ENCODE assay signal across 21 cellular contexts in the genomic region with DNA sequence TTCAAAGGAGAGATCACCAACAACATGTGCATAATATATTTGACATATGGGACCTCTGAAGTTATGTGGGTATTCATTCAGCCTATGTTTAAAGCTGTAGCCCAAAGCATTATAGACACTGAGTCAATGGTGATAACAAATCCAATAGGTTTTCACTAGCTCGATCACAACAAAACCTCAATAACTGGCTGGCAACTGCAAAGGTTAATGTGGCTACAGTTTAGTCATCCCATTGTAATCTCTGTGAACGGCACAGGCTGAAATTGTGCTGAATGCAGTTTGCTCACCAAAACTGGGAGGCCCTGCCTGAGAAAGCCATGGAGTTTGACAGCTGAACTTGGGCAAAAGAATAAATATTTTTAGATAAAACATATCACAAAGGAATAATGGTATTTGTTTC.
DNase-seq lines count a peak whose midpoint lies in the region; ATAC-seq and TF ChIP-seq lines count a peak whose summit lies in the region.
"Had no signal": no experiment of that assay in that cellular context is flagged by ENCODE, and none has a peak within 500 bp of the region (broad histone marks: within the 10 kb centered on the region; RNA-seq: fewer than 3 reads in every experiment).

No MANE protein-coding gene starts in this region.

- H3K36me3 Mint-ChIP-seq in neural progenitor cell: no peaks in the 10 kb centered on the region
- H3K36me3 Mint-ChIP-seq: CD4-positive, CD25-positive, alpha-beta regulatory T cell had no signal

- no peak for ATAC-seq in GM21447 (IDR thresholded peaks at IDR 0.05; ENCODE audit: unreplicated experiment)
- ATAC-seq: heart left ventricle, HepG2 had no signal

- H3K4me2 ChIP-seq in DOHH2 (ENCODE audit: low read length): peak overlapping the region; percentile 73
- no peak overlapping the region for H3K4me2 ChIP-seq in neural progenitor cell

- H3K79me2 ChIP-seq in DOHH2 (ENCODE audit: control insufficient read depth, low read length) (no peaks in the 10 kb centered on the region), neural progenitor cell (ENCODE audit: low read depth) (no peaks in the 10 kb centered on the region)

- H3K9me3 Mint-ChIP-seq in neural progenitor cell: no peaks in the 10 kb centered on the region
- H3K9me3 Mint-ChIP-seq: activated CD4-positive, alpha-beta T cell treated with anti-CD3 and anti-CD28 coated beads, Interleukin-2, amount 10 ng/mL, durations not matched to agents 7 days and 5 days; CD4-positive, CD25-positive, alpha-beta regulatory T cell; H9 had no signal

- H4K20me1 ChIP-seq in DOHH2 (ENCODE audit: control insufficient read depth, insufficient read depth, low read depth, low read length): no peaks in the 10 kb centered on the region
- no peaks in the 10 kb centered on the region for H4K20me1 ChIP-seq in neural progenitor cell (ENCODE audit: low read depth)

- H3K27ac Mint-ChIP-seq in neural progenitor cell: no peak overlapping the region
- H3K27ac Mint-ChIP-seq: activated CD4-positive, alpha-beta T cell treated with anti-CD3 and anti-CD28 coated beads, Interleukin-2, amount 10 ng/mL, durations not matched to agents 7 days and 5 days; CD4-positive, CD25-positive, alpha-beta regulatory T cell; H9 had no signal

- H3K9ac ChIP-seq in adipocyte (ENCODE audit: low read length) (no peak overlapping the region), neural progenitor cell (no peak overlapping the region)

- H3K4me1 ChIP-seq in DOHH2 (ENCODE audit: control insufficient read depth, low read length): peaks cover 96% of the 10 kb centered on the region
- peaks cover 12% of the 10 kb centered on the region for H3K4me1 ChIP-seq in adipocyte (ENCODE audit: control insufficient read depth, insufficient read depth, low read length)
- H3K4me1 ChIP-seq in neural progenitor cell: no peaks in the 10 kb centered on the region
- H3K4me1 ChIP-seq: ascending aorta, right atrium auricular region had no signal

- H3K36me3 ChIP-seq in DOHH2 (ENCODE audit: control insufficient read depth, low read length) (peaks cover 11% of the 10 kb centered on the region), adipocyte (ENCODE audit: control insufficient read depth, insufficient read depth, low read length, severe bottlenecking) (no peaks in the 10 kb centered on the region), neural progenitor cell (no peaks in the 10 kb centered on the region)
- H3K36me3 ChIP-seq: ascending aorta, heart left ventricle, right atrium auricular region had no signal

- H3K27ac ChIP-seq in DOHH2 (ENCODE audit: low read depth, low read length): peak overlapping the region; percentile 98
- no peak overlapping the region for H3K27ac ChIP-seq in neural progenitor cell
- H3K27ac ChIP-seq: ascending aorta, coronary artery, heart left ventricle, right atrium auricular region had no signal

- H3K9me2 ChIP-seq in DOHH2 (replicated peaks; ENCODE audit: control insufficient read depth, low read length): no peaks in the 10 kb centered on the region

- peak overlapping the region; percentile 59 for H3K4me3 ChIP-seq in DOHH2 (ENCODE audit: low read length)
- no peak overlapping the region for H3K4me3 ChIP-seq in adipocyte (ENCODE audit: low read length)
- H3K4me3 ChIP-seq in skeletal muscle cell (ENCODE audit: low read depth, low read length): no peak overlapping the region
- no peak overlapping the region for H3K4me3 ChIP-seq in neural progenitor cell
- H3K4me3 ChIP-seq: ascending aorta, coronary artery, heart left ventricle, right atrium auricular region had no signal

- peak; percentile 9 for DNase-seq in HS-27A (ENCODE audit: low read depth)
- peak; percentile 21 for DNase-seq in adipocyte (ENCODE audit: low read depth)
- DNase-seq in skeletal muscle cell (ENCODE audit: low read depth): peak; percentile 45
- no peak for DNase-seq in neural progenitor cell (ENCODE audit: low spot score)
- no peak for DNase-seq in NCI-H524 treated with DMSO at 0.1 percent for 48 hours (lab: John Stamatoyannopoulos, UW)
- DNase-seq: activated CD4-positive, alpha-beta T cell treated with anti-CD3 and anti-CD28 coated beads, Interleukin-2, amount 10 ng/mL, durations not matched to agents 7 days and 5 days; CD4-positive, CD25-positive, alpha-beta regulatory T cell; DND-41; H9; heart left ventricle; NCI-H1048; NCI-H2107; RPMI8226; stimulated activated CD4-positive, alpha-beta T cell treated with anti-CD3 and anti-CD28 coated beads, Interleukin-1b, Interleukin-23, amount 100 ng/mL, for 48 hours; T-helper 1 cell had no signal

- TF ChIP-seq CTCF in DOHH2 (IDR thresholded peaks at IDR 0.05; ENCODE audit: low read depth, low read length, poor library complexity, severe bottlenecking): no peak
- TF ChIP-seq CTCF in neural progenitor cell (IDR thresholded peaks at IDR 0.05): no peak

- H3K27me3 ChIP-seq in DOHH2 (ENCODE audit: control insufficient read depth, low read length) (no peaks in the 10 kb centered on the region), adipocyte (replicated peaks; ENCODE audit: control insufficient read depth, insufficient read depth, low read length) (no peaks in the 10 kb centered on the region), neural progenitor cell (no peaks in the 10 kb centered on the region)
- H3K27me3 ChIP-seq: ascending aorta, heart left ventricle, right atrium auricular region had no signal

- H3F3A ChIP-seq in DOHH2 (ENCODE audit: control insufficient read depth, insufficient read depth) (peaks cover 28% of the 10 kb centered on the region), neural progenitor cell (ENCODE audit: low read depth) (no peaks in the 10 kb centered on the region)

- H3K9me3 ChIP-seq in DOHH2 (ENCODE audit: control insufficient read depth, insufficient read depth, low read length) (no peaks in the 10 kb centered on the region), adipocyte (ENCODE audit: control insufficient read depth, low read length) (no peaks in the 10 kb centered on the region), neural progenitor cell (ENCODE audit: low read depth) (no peaks in the 10 kb centered on the region)
- H3K9me3 ChIP-seq: ascending aorta, heart left ventricle, right atrium auricular region had no signal

- H3K4me1 Mint-ChIP-seq in neural progenitor cell: no peaks in the 10 kb centered on the region

- no peaks in the 10 kb centered on the region for H3K27me3 Mint-ChIP-seq in neural progenitor cell (ENCODE audit: insufficient read depth, low read depth)
- H3K27me3 Mint-ChIP-seq: activated CD4-positive, alpha-beta T cell treated with anti-CD3 and anti-CD28 coated beads, Interleukin-2, amount 10 ng/mL, durations not matched to agents 7 days and 5 days; CD4-positive, CD25-positive, alpha-beta regulatory T cell had no signal

- no peak overlapping the region for H3K4me3 Mint-ChIP-seq in neural progenitor cell
- H3K4me3 Mint-ChIP-seq: activated CD4-positive, alpha-beta T cell treated with anti-CD3 and anti-CD28 coated beads, Interleukin-2, amount 10 ng/mL, durations not matched to agents 7 days and 5 days; CD4-positive, CD25-positive, alpha-beta regulatory T cell; H9 had no signal

- H2AFZ ChIP-seq in neural progenitor cell (replicated peaks): no peak overlapping the region

Comparison
In these comparisons a context has a peak if more than half of its experiments do, and no peak if none do; other contexts are left out.
1. DNase-seq: peak in HS-27A (single experiment), adipocyte (single experiment) and skeletal muscle cell (single experiment); none in neural progenitor cell (single experiment) and NCI-H524 treated with DMSO at 0.1 percent for 48 hours (single experiment).